ENCODE assay signal across 8 cellular contexts in the genomic region with DNA sequence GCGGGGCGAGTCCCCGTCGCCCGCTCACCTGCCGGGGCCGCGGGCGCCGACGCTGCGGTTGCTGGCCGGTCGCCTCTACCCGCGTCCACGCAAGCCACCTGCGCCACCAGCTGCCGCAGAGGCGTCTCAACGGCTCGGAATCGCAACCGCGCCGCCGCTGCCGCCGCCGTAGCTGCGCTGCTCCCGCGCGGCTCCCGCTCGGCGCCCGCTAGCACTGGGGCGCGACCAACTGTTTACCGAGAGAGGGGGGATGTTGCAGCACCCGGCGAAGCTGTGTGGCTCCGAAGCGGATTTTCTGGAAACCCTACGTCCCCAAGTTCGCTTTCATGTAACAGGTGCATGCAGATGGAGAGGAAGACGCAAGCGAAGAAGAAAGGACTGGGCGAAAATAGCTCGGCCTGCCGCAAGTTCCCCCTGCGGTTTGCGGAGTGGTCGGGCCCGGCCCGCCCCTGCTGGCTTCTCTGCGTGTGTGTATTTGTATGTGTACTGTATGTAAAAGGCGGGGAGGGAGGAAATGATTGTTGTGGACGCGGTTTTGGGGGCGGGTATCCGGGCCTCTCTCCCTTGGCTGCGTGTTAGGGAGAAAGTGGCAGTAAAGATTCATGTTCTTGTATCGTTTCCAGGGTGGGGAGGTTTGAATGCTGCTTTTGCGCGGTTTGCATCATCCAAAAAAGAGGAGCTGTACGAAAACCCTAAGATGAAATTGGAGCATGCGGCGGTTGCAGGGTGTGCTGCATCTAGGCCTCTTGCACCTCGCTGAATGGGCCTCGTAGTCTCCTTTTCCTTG. TPM values are rescaled to one million over a fixed set of nuclear protein-coding genes. Genes with fewer than 3 reads are reported as not detected.
DNase-seq lines count a peak whose midpoint lies in the region; ATAC-seq and TF ChIP-seq lines count a peak whose summit lies in the region.

A gene (minus strand): TSS at position 182 of the 787 bp plus-strand sequence. CDS start 782 bp downstream, outside the sequence.

- H3K9me3 Mint-ChIP-seq in T-helper 1 cell treated with Interleukin-12 subunit alpha and Interleukin-12 subunit beta and Interleukin-4 antibody, amounts not matched to agents 30 μg/mL and 1 μg/mL, for 36 hours = no peaks in the 10 kb centered on the region

- peak within 1 kb of the TSS; percentile 98 for H3K4me3 ChIP-seq in psoas muscle
- peak within 1 kb of the TSS; percentile 97 for H3K4me3 ChIP-seq in urinary bladder (ENCODE audit: low read depth, low read length)

- peak; percentile 87 for TF ChIP-seq POLR2A in GM15510 (IDR thresholded peaks at IDR 0.05; ENCODE audit: borderline replicate concordance, extremely low read depth, insufficient read length)

- H3K4me1 ChIP-seq in psoas muscle (peaks cover 9% of the 10 kb centered on the region), urinary bladder (ENCODE audit: insufficient read depth) (peaks cover 2% of the 10 kb centered on the region)

- H3K27me3 Mint-ChIP-seq in T-helper 1 cell treated with Interleukin-12 subunit alpha and Interleukin-12 subunit beta and Interleukin-4 antibody, amounts not matched to agents 30 μg/mL and 1 μg/mL, for 36 hours (ENCODE audit: low read depth) = no peaks in the 10 kb centered on the region

- ATAC-seq in HG02884 (IDR thresholded peaks at IDR 0.05; ENCODE audit: unreplicated experiment) = peak; percentile 73
- peak; percentile 94 for ATAC-seq in left ventricle myocardium superior
- peak; percentile 89 to 95 (median 94) for ATAC-seq in psoas muscle

- H3K27ac ChIP-seq in psoas muscle (peak within 1 kb of the TSS; percentile 93), urinary bladder (ENCODE audit: low read depth) (peak within 1 kb of the TSS; percentile 89)

- DNase-seq in NCI-H146 treated with DMSO at 0.1 percent for 48 hours (lab: John Stamatoyannopoulos, UW; ENCODE audit: unreplicated experiment) (peak; percentile 91), amniotic stem cell (lab: John Stamatoyannopoulos, UW) (peak; percentile 75), left ventricle myocardium superior (peak; percentile 85), psoas muscle (peak; percentile 80 to 88)

- H3K27me3 ChIP-seq in psoas muscle (ENCODE audit: insufficient read depth in 3 of 3, low read length in 2 of 3) = no peaks in the 10 kb centered on the region

- H3K4me3 Mint-ChIP-seq in T-helper 1 cell treated with Interleukin-12 subunit alpha and Interleukin-12 subunit beta and Interleukin-4 antibody, amounts not matched to agents 30 μg/mL and 1 μg/mL, for 36 hours = peak within 1 kb of the TSS; percentile 87

- H3K9me3 ChIP-seq in psoas muscle = no peaks in the 10 kb centered on the region

- peak within 1 kb of the TSS; percentile 99 for H3K27ac Mint-ChIP-seq in T-helper 1 cell treated with Interleukin-12 subunit alpha and Interleukin-12 subunit beta and Interleukin-4 antibody, amounts not matched to agents 30 μg/mL and 1 μg/mL, for 36 hours

- WGBS in psoas muscle, 3 donors = 0% methylated on average over 60 to 72 of the region's 72 CpGs
- WGBS in urinary bladder = under 1% methylated on average over 72 of the region's 72 CpGs

- H3K36me3 ChIP-seq in psoas muscle (ENCODE audit: insufficient read depth in 1 of 2, low read depth in 1 of 2) = peaks cover 5 to 21% of the 10 kb centered on the region in 2 donors
- H3K36me3 ChIP-seq in urinary bladder (ENCODE audit: insufficient read depth) = peaks cover 5% of the 10 kb centered on the region

- peaks cover 27% of the 10 kb centered on the region for H3K36me3 Mint-ChIP-seq in T-helper 1 cell treated with Interleukin-12 subunit alpha and Interleukin-12 subunit beta and Interleukin-4 antibody, amounts not matched to agents 30 μg/mL and 1 μg/mL, for 36 hours (ENCODE audit: low read depth)

- intact Hi-C loops in left ventricle myocardium superior (cut with micrococcal nuclease) (no loop called here), psoas muscle (cut with DNase I) (loop anchor here in 1 of 2 donors (2.0 to 10.0 kb wide), 3 partner anchors 42 to 206 kb away; a partner anchor contains a TSS)

- peaks cover 39% of the 10 kb centered on the region for H3K4me1 Mint-ChIP-seq in T-helper 1 cell treated with Interleukin-12 subunit alpha and Interleukin-12 subunit beta and Interleukin-4 antibody, amounts not matched to agents 30 μg/mL and 1 μg/mL, for 36 hours (ENCODE audit: low read depth)

- no peak for TF ChIP-seq CTCF in psoas muscle (IDR thresholded peaks at IDR 0.05)

RNA-seq across cellular contexts. Expression of the gene that starts here (rescaled TPM):
- total RNA-seq in left ventricle myocardium superior = 26.0 TPM
- total RNA-seq in psoas muscle = 10 to 100 TPM; 13.0 to 19.2 (median 18.2) TPM
- 10 to 100 TPM in 2 of 3 donors, 1 to 10 TPM in 1; 5.3 to 12.1 (median 12.1) TPM for polyA plus RNA-seq in psoas muscle
- 105 TPM for total RNA-seq in urinary bladder
- 45.9 TPM for polyA plus RNA-seq in urinary bladder

Comparison
In these comparisons a context has a peak if more than half of its experiments do, and no peak if none do; other contexts are left out.
1. Peak in every context shown above with its lines: DNase-seq, ATAC-seq, H3K4me3 ChIP-seq and H3K27ac ChIP-seq.